ENCODE assay signal across 25 cellular contexts in genomic region chr21:40056031-40056430, GRCh38.
"Had no signal": no experiment of that assay in that cellular context is flagged by ENCODE, and none has a peak within 500 bp of the region (broad histone marks: within the 10 kb centered on the region; RNA-seq: fewer than 3 reads in every experiment).

No MANE protein-coding gene starts in this region.

- FAIRE-seq: urothelium cell line had no signal

- H3K27me3 ChIP-seq: stomach, suprapubic skin, testis, thyroid gland, tibial artery, tibial nerve, transverse colon, upper lobe of left lung, upper lobe of right lung, uterus, vagina had no signal

- H3K27ac ChIP-seq: stomach, suprapubic skin, testis, thoracic aorta, thyroid gland, tibial nerve, upper lobe of left lung, upper lobe of right lung, vagina had no signal

- H3K4me3 ChIP-seq: stomach, suprapubic skin, testis, thoracic aorta, thyroid gland, tibial artery, tibial nerve, transverse colon, upper lobe of left lung, upper lobe of right lung, uterus, vagina had no signal

- H3K4me1 ChIP-seq: testis, tibial nerve, upper lobe of right lung, uterus had no signal

- DNase-seq: stimulated activated CD4-positive, alpha-beta T cell treated with anti-CD3 and anti-CD28 coated beads, Interleukin-2, amount 100 ng/mL, for 48 hours; stimulated activated CD4-positive, alpha-beta T cell treated with anti-CD3 and anti-CD28 coated beads, Interleukin-4, amount 100 ng/mL, for 1 hour; stimulated activated CD4-positive, alpha-beta T cell treated with anti-CD3 and anti-CD28 coated beads, Interleukin-4, amount 100 ng/mL, for 24 hours; stimulated activated CD4-positive, alpha-beta T cell treated with anti-CD3 and anti-CD28 coated beads, Interleukin-4, amount 100 ng/mL, for 4 hours; stimulated activated CD8-positive, alpha-beta memory T cell treated with anti-CD3 and anti-CD28 coated beads, Interleukin-4, amount 100 ng/mL, for 48 hours; stimulated activated naive B cell treated with anti-CD40 and anti-IgM and Interleukin-4, amounts not matched to agents 10 μg/mL and 1 μg/mL and 100 μg/mL, for 72 hours; stimulated activated naive CD4-positive, alpha-beta T cell; stimulated activated naive CD4-positive, alpha-beta T cell treated with Interleukin-2 at 50 U/mL for 16 hours; stimulated activated naive CD8-positive, alpha-beta T cell treated with anti-CD3 and anti-CD28 coated beads, Interleukin-15, amount 100 ng/mL, for 72 hours; stimulated activated naive CD8-positive, alpha-beta T cell treated with anti-CD3 and anti-CD28 coated beads, Interleukin-15, Interleukin-2, amounts not matched to agents 100 U/mL and 50 U/mL, for 24 hours; stomach; substantia nigra; testis; thyroid gland; tibial artery; transverse colon; trophoblast cell; upper lobe of left lung; upper lobe of right lung; uterus had no signal

- H3K36me3 ChIP-seq: stomach, suprapubic skin, thoracic aorta, thyroid gland, tibial artery, tibial nerve, transverse colon, upper lobe of left lung, upper lobe of right lung, uterus, vagina had no signal

- H3K9me3 ChIP-seq: stomach, testis, thoracic aorta, thyroid gland, tibial artery, transverse colon, upper lobe of left lung, upper lobe of right lung, uterus, vagina had no signal
